ENCODE assay signal across 22 cellular contexts in the genomic region with DNA sequence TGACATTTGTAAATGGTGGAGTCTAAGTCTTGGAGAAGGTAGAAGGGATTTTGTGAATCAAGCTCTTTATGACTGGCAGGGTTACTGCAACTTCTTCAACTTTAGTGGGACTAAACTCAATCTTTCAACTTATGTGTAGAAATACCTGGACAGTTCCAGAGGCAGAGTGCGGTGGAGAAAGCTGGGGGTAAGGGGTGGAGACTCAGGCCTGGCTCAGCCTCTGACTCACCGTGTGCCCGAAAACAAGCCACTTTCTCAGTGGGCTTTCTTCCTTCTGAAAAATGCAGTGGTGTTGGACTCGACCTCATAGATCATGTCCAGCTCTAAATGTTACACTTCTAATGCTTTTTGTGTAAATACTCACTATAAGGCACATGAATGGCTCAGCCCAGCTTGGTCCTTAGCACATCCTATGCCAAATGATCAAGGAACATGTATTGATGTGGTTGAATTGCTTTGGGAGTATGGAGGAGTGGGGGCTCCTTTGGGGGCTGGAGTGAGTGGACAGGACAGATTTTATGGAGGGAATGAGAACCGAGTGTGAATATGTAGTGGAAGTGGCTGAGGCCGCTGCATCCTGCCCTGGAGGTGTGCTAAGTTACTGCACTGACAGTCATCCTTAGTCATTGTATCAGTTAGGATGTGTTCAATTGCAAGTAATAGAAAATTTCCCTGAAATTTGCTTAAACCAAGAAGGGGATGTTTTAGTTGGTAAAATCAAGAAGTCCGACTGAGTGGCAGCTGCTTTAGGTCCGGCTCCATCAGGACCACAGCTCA. TPM values are rescaled to one million over a fixed set of nuclear protein-coding genes. Genes with fewer than 3 reads are reported as not detected.
"Had no signal": no experiment of that assay in that cellular context is flagged by ENCODE, and none has a peak within 500 bp of the region (broad histone marks: within the 10 kb centered on the region; RNA-seq: fewer than 3 reads in every experiment).

No MANE protein-coding gene starts in this region.

- H3K27ac ChIP-seq: esophagus muscularis mucosa, heart left ventricle, testis, uterus had no signal

- H3K27me3 ChIP-seq: esophagus muscularis mucosa, testis, uterus had no signal

- DNase-seq: activated CD4-positive, alpha-beta T cell treated with anti-CD3 and anti-CD28 coated beads, Interleukin-2, amount 10 ng/mL, durations not matched to agents 24 days and 14 days; activated CD8-positive, alpha-beta memory T cell treated with anti-CD3 and anti-CD28 coated beads, Interleukin-2, amount 10 ng/mL, durations not matched to agents 7 days and 5 days; activated CD8-positive, alpha-beta T cell treated with anti-CD3 and anti-CD28 coated beads for 36 hours; activated effector memory CD4-positive, alpha-beta T cell treated with anti-CD3 and anti-CD28 coated beads, Interleukin-2, amount 50 U/mL, for 16 hours; activated naive CD4-positive, alpha-beta T cell treated with anti-CD3 and anti-CD28 coated beads, Interleukin-2, amount 10 ng/mL, durations not matched to agents 7 days and 5 days; activated T-cell treated with anti-CD3 and anti-CD28 coated beads for 4 hours; dermis blood vessel endothelial cell; effector memory CD4-positive, alpha-beta T cell; heart left ventricle; islet precursor cell; naive thymus-derived CD8-positive, alpha-beta T cell; small intestine; stimulated activated naive CD4-positive, alpha-beta T cell; T-helper 17 cell; testis; trophoblast cell; uterus had no signal

- ATAC-seq: activated CD8-positive, alpha-beta memory T cell treated with anti-CD3 and anti-CD28 coated beads, Interleukin-2, amount 10 ng/mL, durations not matched to agents 7 days and 5 days; activated CD8-positive, alpha-beta T cell treated with anti-CD3 and anti-CD28 coated beads for 36 hours; heart left ventricle; left lobe of liver; naive thymus-derived CD8-positive, alpha-beta T cell; sciatic nerve; T-helper 17 cell had no signal

- H3K4me3 ChIP-seq: esophagus muscularis mucosa, heart left ventricle, lung, testis, uterus had no signal

- H3K9me3 ChIP-seq: esophagus muscularis mucosa, heart left ventricle, testis, uterus had no signal

- H3K4me1 ChIP-seq: esophagus muscularis mucosa, testis, uterus had no signal

- H3K36me3 ChIP-seq: esophagus muscularis mucosa, heart left ventricle, uterus had no signal

RNA-seq across cellular contexts. Expression of a gene that starts 32.2 kb away (rescaled TPM):
- total RNA-seq: activated CD4-positive, alpha-beta T cell treated with anti-CD3 and anti-CD28 coated beads, Interleukin-2, amount 10 ng/mL, durations not matched to agents 24 days and 14 days; activated CD8-positive, alpha-beta T cell treated with anti-CD3 and anti-CD28 coated beads for 36 hours; endothelial cell of umbilical vein; naive thymus-derived CD8-positive, alpha-beta T cell; T-helper 17 cell had no signal
- polyA plus RNA-seq: naive thymus-derived CD8-positive, alpha-beta T cell had no signal
